9 cellular contexts compared by ENCODE assay signal in the genomic region with DNA sequence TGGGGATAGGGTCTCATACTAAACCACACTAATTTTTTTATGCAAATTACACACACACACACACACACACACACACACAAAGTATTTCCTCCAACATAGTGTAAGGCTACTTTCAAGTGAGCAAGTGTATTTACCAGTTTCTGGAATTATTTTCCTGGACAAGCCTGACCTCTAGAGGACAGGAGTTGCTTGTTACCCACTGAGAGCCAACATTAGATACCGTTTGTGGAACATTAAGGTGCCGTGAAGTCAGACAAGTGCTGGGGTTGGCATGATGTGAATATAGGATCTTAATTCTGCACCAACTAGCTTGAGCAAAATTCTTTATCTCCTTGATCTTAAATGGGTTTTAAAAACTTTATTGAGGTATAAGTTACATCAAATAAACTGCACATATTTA. TPM values are rescaled to one million over a fixed set of nuclear protein-coding genes. Genes with fewer than 3 reads are reported as not detected.
DNase-seq lines count a peak whose midpoint lies in the region; ATAC-seq, FAIRE-seq and TF ChIP-seq lines count a peak whose summit lies in the region.
"Had no signal": no experiment of that assay in that cellular context is flagged by ENCODE, and none has a peak within 500 bp of the region (broad histone marks: within the 10 kb centered on the region; RNA-seq: fewer than 3 reads in every experiment).

No MANE protein-coding gene starts in this region.

- H3K4me3 ChIP-seq in DOHH2 (ENCODE audit: low read length), result no peak overlapping the region
- no peak overlapping the region for H3K4me3 ChIP-seq in iPS DF 6.9 (ENCODE audit: low read length)
- H3K4me3 ChIP-seq in upper lobe of right lung, result no peak overlapping the region

- DNase-seq in NCI-H1092 (lab: John Stamatoyannopoulos, UW) (peak; percentile 59), iPS DF 6.9 (ENCODE audit: low read depth, low spot score) (peak; percentile 37), upper lobe of right lung (no peak), islet precursor cell (no peak)

- H3K36me3 ChIP-seq in DOHH2 (ENCODE audit: control insufficient read depth, low read length), result no peaks in the 10 kb centered on the region
- no peaks in the 10 kb centered on the region for H3K36me3 ChIP-seq in iPS DF 6.9 (ENCODE audit: control insufficient read depth, insufficient read depth, low read length)
- H3K36me3 ChIP-seq in upper lobe of right lung, result no peaks in the 10 kb centered on the region

- H3K27me3 ChIP-seq in DOHH2 (ENCODE audit: control insufficient read depth, low read length), result peaks cover 10% of the 10 kb centered on the region; the same call in 1 of the 2 replicates
- H3K27me3 ChIP-seq in iPS DF 6.9 (ENCODE audit: control insufficient read depth, insufficient read depth, low read length), result no peaks in the 10 kb centered on the region; the same call in 1 of the 2 replicates
- H3K27me3 ChIP-seq in upper lobe of right lung, result no peaks in the 10 kb centered on the region

- H3K4me1 ChIP-seq in DOHH2 (ENCODE audit: control insufficient read depth, low read length), result no peaks in the 10 kb centered on the region
- no peaks in the 10 kb centered on the region; the same call in 1 of the 2 replicates for H3K4me1 ChIP-seq in iPS DF 6.9 (ENCODE audit: control insufficient read depth, insufficient read depth, low read length)
- H3K4me1 ChIP-seq in upper lobe of right lung, result no peaks in the 10 kb centered on the region

- H3K9me2 ChIP-seq in DOHH2 (replicated peaks; ENCODE audit: control insufficient read depth, low read length), result no peaks in the 10 kb centered on the region

- H3F3A ChIP-seq in DOHH2 (ENCODE audit: control insufficient read depth, insufficient read depth), result no peaks in the 10 kb centered on the region

- intact Hi-C loops in upper lobe of right lung (cut with DNase I), result no loop called here

- no peaks in the 10 kb centered on the region for H3K79me2 ChIP-seq in DOHH2 (ENCODE audit: control insufficient read depth, low read length)

- peak; percentile 40 for FAIRE-seq in TTC549 (lab: Jason Lieb, UNC)

- TF ChIP-seq CTCF in DOHH2 (IDR thresholded peaks at IDR 0.05; ENCODE audit: low read depth, low read length, poor library complexity, severe bottlenecking) (peak; percentile 60), upper lobe of right lung (IDR thresholded peaks at IDR 0.05) (peak; percentile 53)

- peak; percentile 52 for ATAC-seq in GM21529 (IDR thresholded peaks at IDR 0.05; ENCODE audit: unreplicated experiment)
- ATAC-seq in upper lobe of right lung, result peak; percentile 80
- ATAC-seq in GM19324 (IDR thresholded peaks at IDR 0.05; ENCODE audit: low FRiP score, unreplicated experiment), result no peak

- no peak overlapping the region for H3K4me2 ChIP-seq in DOHH2 (ENCODE audit: low read length)

- no peak overlapping the region for H3K27ac ChIP-seq in DOHH2 (ENCODE audit: low read depth, low read length)
- H3K27ac ChIP-seq in iPS DF 6.9 (ENCODE audit: low read length), result no peak overlapping the region
- no peak overlapping the region for H3K27ac ChIP-seq in upper lobe of right lung

- no peaks in the 10 kb centered on the region for H4K20me1 ChIP-seq in DOHH2 (ENCODE audit: control insufficient read depth, insufficient read depth, low read depth, low read length)

- H3K9me3 ChIP-seq in DOHH2 (ENCODE audit: control insufficient read depth, insufficient read depth, low read length), result no peaks in the 10 kb centered on the region
- no peaks in the 10 kb centered on the region for H3K9me3 ChIP-seq in iPS DF 6.9 (ENCODE audit: control insufficient read depth, insufficient read depth, low read length)
- H3K9me3 ChIP-seq in upper lobe of right lung, result no peaks in the 10 kb centered on the region

- WGBS in iPS DF 6.9 (ENCODE audit: insufficient coverage, insufficient read length), result no CpG with 5 or more reads among the region's 2 CpGs

RNA-seq across cellular contexts. Expression of gene SERPINB2, which starts 39.3 kb away (rescaled TPM):
- 0.38 TPM for total RNA-seq in upper lobe of right lung
- total RNA-seq: skeletal muscle tissue had no signal

RNA-seq across cellular contexts. Expression of gene SERPINB10, which starts 59.6 kb away (rescaled TPM):
- total RNA-seq in upper lobe of right lung, result not detected

Comparison
In these comparisons a context has a peak if more than half of its experiments do, and no peak if none do; other contexts are left out.
1. DNase-seq: peak in NCI-H1092 (single experiment) and iPS DF 6.9 (single experiment); none in upper lobe of right lung (single experiment) and islet precursor cell (single experiment).